In the genomic region with DNA sequence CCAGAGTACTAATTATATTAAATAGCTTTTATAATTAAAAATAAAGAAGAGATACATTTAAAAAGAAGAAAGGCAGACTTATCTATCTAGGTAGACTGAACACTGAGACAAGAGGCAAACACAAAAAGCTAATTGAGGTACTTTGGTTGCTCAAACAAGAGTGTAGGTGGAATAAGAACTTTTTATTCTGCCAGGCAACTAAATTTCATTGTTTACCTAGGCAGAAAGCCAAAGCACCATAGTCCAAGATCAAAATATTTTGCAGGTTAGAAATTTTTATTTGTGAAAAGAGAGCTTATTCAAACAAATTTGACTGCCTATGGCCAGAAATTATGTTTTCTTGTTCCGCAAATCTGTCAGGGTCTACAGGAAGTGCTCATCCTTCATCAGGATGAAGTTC, we compare ENCODE assay signal across 22 cellular contexts.
"Had no signal": no experiment of that assay in that cellular context is flagged by ENCODE, and none has a peak within 500 bp of the region (broad histone marks: within the 10 kb centered on the region; RNA-seq: fewer than 3 reads in every experiment).

No MANE protein-coding gene starts in this region.

- H3K9me3 ChIP-seq: ascending aorta, prostate gland, upper lobe of left lung had no signal

- H3K4me3 ChIP-seq: adrenal gland, ascending aorta, prostate gland, spleen, upper lobe of left lung had no signal

- DNase-seq: activated B cell treated with CpG ODN at 0.5 μM for 24 hours; activated CD4-positive, alpha-beta T cell treated with anti-CD3 and anti-CD28 coated beads for 36 hours; activated CD4-positive, alpha-beta T cell treated with anti-CD3 and anti-CD28 coated beads, Interleukin-2, amount 50 U/mL, for 4 hours; activated CD8-positive, alpha-beta memory T cell treated with anti-CD3 and anti-CD28 coated beads for 24 hours; activated CD8-positive, alpha-beta memory T cell treated with anti-CD3 and anti-CD28 coated beads, Interleukin-2, amount 50 U/mL, for 48 hours; activated naive CD4-positive, alpha-beta T cell; activated T-cell treated with anti-CD3 and anti-CD28 coated beads, Interleukin-2, amount 50 U/mL, for 4 hours; adrenal gland; brain microvascular endothelial cell; caudate nucleus; effector memory CD4-positive, alpha-beta T cell; foreskin melanocyte; hypothalamus; left ventricle myocardium superior; spleen; stimulated activated CD4-positive, alpha-beta T cell treated with anti-CD3 and anti-CD28 coated beads, Interleukin-4, amount 100 ng/mL, for 4 hours; stimulated activated naive CD8-positive, alpha-beta T cell treated with anti-CD3 and anti-CD28 coated beads, Interleukin-15, Interleukin-2, amounts not matched to agents 100 U/mL and 50 U/mL, for 24 hours; upper lobe of left lung had no signal

- H3K36me3 ChIP-seq: adrenal gland, ascending aorta, brain microvascular endothelial cell, prostate gland, spleen, upper lobe of left lung had no signal

- ATAC-seq: activated CD4-positive, alpha-beta T cell treated with anti-CD3 and anti-CD28 coated beads for 36 hours; activated T-cell treated with anti-CD3 and anti-CD28 coated beads, Interleukin-2, amount 50 U/mL, for 4 hours; esophagus mucosa; left ventricle myocardium superior; natural killer cell treated with Interleukin-12 subunit alpha and Interleukin-12 subunit beta and Interleukin-15 and Interleukin-18, amount 100 ng/mL, for 72 hours; stimulated activated naive CD8-positive, alpha-beta T cell treated with anti-CD3 and anti-CD28 coated beads, Interleukin-15, Interleukin-2, amounts not matched to agents 100 U/mL and 50 U/mL, for 24 hours had no signal

- H3K27ac ChIP-seq: adrenal gland, ascending aorta, brain microvascular endothelial cell, prostate gland, spleen, upper lobe of left lung had no signal

- H3K27me3 ChIP-seq: adrenal gland, ascending aorta, brain microvascular endothelial cell, spleen, upper lobe of left lung had no signal

- H3K4me1 ChIP-seq: adrenal gland, ascending aorta, prostate gland, spleen, upper lobe of left lung had no signal
